ENCODE assay signal across 24 cellular contexts in the genomic region with DNA sequence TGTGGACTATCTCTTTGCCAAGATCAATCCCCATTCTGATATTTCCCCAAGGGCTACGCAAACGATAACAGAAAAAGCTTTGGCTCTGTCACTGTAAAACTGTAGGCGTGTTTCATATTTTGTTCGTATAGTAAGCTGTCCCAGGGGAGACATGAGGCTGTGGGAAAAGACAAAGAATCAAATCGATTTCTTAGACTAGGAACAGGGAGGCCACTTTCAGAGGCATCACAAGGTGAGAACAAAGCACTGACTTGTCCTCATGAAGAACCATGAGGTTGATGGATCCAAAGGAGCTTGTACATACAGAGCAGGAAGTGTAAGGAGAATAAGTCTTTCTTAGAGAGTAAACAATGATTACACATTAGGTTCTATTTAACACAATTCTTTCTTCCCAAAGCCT.
DNase-seq lines count a peak whose midpoint lies in the region; ATAC-seq and FAIRE-seq lines count a peak whose summit lies in the region.
"Had no signal": no experiment of that assay in that cellular context is flagged by ENCODE, and none has a peak within 500 bp of the region (broad histone marks: within the 10 kb centered on the region; RNA-seq: fewer than 3 reads in every experiment).

No MANE protein-coding gene starts in this region.

- in situ Hi-C loops in SK-MEL-5 (cut with HindIII; ENCODE audit: low pct_unique_long_range_greater_than_20kb, low sequenced_read_pairs) = no loop called here

- no peak for FAIRE-seq in urothelium cell line (lab: Jason Lieb, UNC)
- FAIRE-seq: GM19239, K562, RCC 7860 had no signal

- ATAC-seq in GM19023 (IDR thresholded peaks at IDR 0.05; ENCODE audit: unreplicated experiment) = no peak
- ATAC-seq: CD8-positive, alpha-beta T cell; HCT116; K562 had no signal

- peak; percentile 24 for DNase-seq in COLO829 (ENCODE audit: low spot score)
- DNase-seq in NCI-H2107 (lab: John Stamatoyannopoulos, UW) = peak; percentile 18
- DNase-seq in SK-MEL-5 (ENCODE audit: low read depth, low spot score) = peak; percentile 93
- peak; percentile 12 for DNase-seq in retina
- no peak for DNase-seq in urothelium cell line (ENCODE audit: low spot score)
- DNase-seq in cerebellar cortex (ENCODE audit: low spot score) = no peak
- DNase-seq: CD8-positive, alpha-beta T cell; DMS79 treated with DMSO at 0.1 percent for 48 hours; GF-D8; MG63; NCI-H1105 treated with DMSO at 0.1 percent for 48 hours; NCI-H187; NCI-H2171; NCI-H226; NCI-H524 treated with DMSO at 0.1 percent for 48 hours; NCI-H774; SIG-M5; SK-N-SH; SW 1271 had no signal

Comparison
In these comparisons a context has a peak if more than half of its experiments do, and no peak if none do; other contexts are left out.
1. DNase-seq: peak in COLO829 (single experiment), NCI-H2107 (single experiment), SK-MEL-5 (single experiment) and retina (single experiment); none in urothelium cell line (single experiment) and cerebellar cortex (single experiment).